ENCODE assay signal across 15 cellular contexts in the genomic region with DNA sequence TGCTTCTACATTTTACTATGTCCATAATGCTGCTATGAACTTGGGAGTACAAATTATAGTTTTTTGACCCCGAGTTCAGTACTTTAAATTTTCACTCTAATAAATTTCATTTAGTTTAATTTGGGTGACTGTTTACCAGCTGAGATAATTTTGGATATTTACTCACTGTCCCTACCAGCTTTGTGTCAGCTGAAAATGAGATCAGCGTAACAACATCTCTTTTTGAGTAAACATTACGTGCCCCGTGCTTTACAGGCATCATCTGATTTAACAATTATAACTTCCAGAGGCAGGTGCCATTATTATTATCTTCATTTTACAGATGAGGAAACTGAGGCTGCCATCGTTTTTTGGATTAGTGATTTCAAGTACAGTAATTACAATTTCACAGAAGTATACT.
"Had no signal": no experiment of that assay in that cellular context is flagged by ENCODE, and none has a peak within 500 bp of the region (broad histone marks: within the 10 kb centered on the region; RNA-seq: fewer than 3 reads in every experiment).

No MANE protein-coding gene starts in this region.

- DNase-seq: activated B cell treated with CpG ODN at 0.5 μM for 24 hours; activated CD4-positive, alpha-beta T cell treated with anti-CD3 and anti-CD28 coated beads, Interleukin-2, amount 50 U/mL, for 1 hour; activated naive CD4-positive, alpha-beta T cell treated with Interleukin-2 at 50 U/mL for 16 hours; amniotic stem cell; body of pancreas; caudate nucleus; colonic mucosa; esophagus squamous epithelium; head of caudate nucleus; right lobe of liver; stimulated activated CD4-positive, alpha-beta T cell treated with anti-CD3 and anti-CD28 coated beads, Interleukin-4, amount 100 ng/mL, for 4 hours; stimulated activated CD8-positive, alpha-beta memory T cell treated with anti-CD3 and anti-CD28 coated beads, Interleukin-4, amount 100 ng/mL, for 48 hours; upper lobe of left lung had no signal

- H3K9me3 Mint-ChIP-seq: activated B cell treated with CpG ODN at 0.5 μM for 24 hours; neural crest cell; stimulated activated naive CD8-positive, alpha-beta T cell treated with anti-CD3 and anti-CD28 coated beads, Interleukin-15, Interleukin-2, amounts not matched to agents 100 ng/mL and 50 ng/mL, for 24 hours had no signal

- H3K27me3 Mint-ChIP-seq: activated B cell treated with CpG ODN at 0.5 μM for 24 hours; stimulated activated naive CD8-positive, alpha-beta T cell treated with anti-CD3 and anti-CD28 coated beads, Interleukin-15, Interleukin-2, amounts not matched to agents 100 ng/mL and 50 ng/mL, for 24 hours had no signal

- H3K27ac Mint-ChIP-seq: activated B cell treated with CpG ODN at 0.5 μM for 24 hours had no signal

- H3K4me1 Mint-ChIP-seq: activated B cell treated with CpG ODN at 0.5 μM for 24 hours had no signal

- H3K4me3 Mint-ChIP-seq: activated B cell treated with CpG ODN at 0.5 μM for 24 hours; neural crest cell; stimulated activated naive CD8-positive, alpha-beta T cell treated with anti-CD3 and anti-CD28 coated beads, Interleukin-15, Interleukin-2, amounts not matched to agents 100 ng/mL and 50 ng/mL, for 24 hours had no signal
